14 cellular contexts compared by ENCODE assay signal in the genomic region with DNA sequence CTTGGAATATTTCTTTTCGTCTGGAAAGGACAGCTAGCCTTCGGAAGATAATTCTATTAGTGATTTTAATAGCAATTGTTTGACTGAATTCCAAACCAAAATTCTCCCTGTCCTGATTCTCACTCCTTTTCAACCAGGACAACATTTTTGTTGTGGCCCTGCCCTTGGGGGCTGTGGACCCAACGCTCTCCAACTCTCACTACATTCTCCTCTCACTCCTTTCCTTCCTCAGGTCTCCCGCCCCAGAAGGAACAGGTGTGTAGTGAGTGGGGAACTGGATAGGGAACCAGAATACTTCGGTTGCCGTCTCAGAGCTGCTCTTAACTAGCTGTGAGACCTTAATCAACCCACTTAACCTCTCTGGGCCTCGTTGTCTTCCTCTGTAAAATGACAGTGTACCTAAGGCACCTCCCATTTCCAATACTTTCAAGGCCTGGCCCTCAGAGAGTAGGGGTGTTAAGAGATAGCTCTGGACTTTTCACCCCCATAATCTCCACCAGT. TPM values are rescaled to one million over a fixed set of nuclear protein-coding genes. Genes with fewer than 3 reads are reported as not detected.
DNase-seq lines count a peak whose midpoint lies in the region; TF ChIP-seq lines count a peak whose summit lies in the region.
"Had no signal": no experiment of that assay in that cellular context is flagged by ENCODE, and none has a peak within 500 bp of the region (broad histone marks: within the 10 kb centered on the region; RNA-seq: fewer than 3 reads in every experiment).

No MANE protein-coding gene starts in this region.

- CTCF ChIA-PET in Caco-2 (lab: Charles Lee) = interaction anchor here (0.6 kb wide), 1 partner anchor 209 kb away, joined by 3 read pairs; no protein-coding TSS in a partner anchor
- CTCF ChIA-PET in GM10248 (lab: Yijun Ruan, JAX) = interaction anchor here (1.0 to 2.8 kb wide), 9 partner anchors 8 to 103 kb away, joined by 3 to 13 read pairs (median 4); no protein-coding TSS in a partner anchor

- intact Hi-C loops in Caco-2 (cut with micrococcal nuclease; ENCODE audit: unreplicated experiment) = no loop called here
- intact Hi-C loops in activated T-helper 2 cell treated with anti-CD3 and anti-CD28 coated beads, Interferon-gamma antibody, Interleukin-2, Interleukin-4, amounts not matched to agents 10 μg/mL and 5 μg/mL and 100 μg/mL, durations not matched to agents 14 hours and 24 hours and 36 hours (cut with micrococcal nuclease) = loop anchor here (5.0 kb wide), 1 partner anchor 111 kb away; no protein-coding TSS in a partner anchor

- peaks cover 7% of the 10 kb centered on the region for H3K4me1 Mint-ChIP-seq in Caco-2 (ENCODE audit: low read depth, unreplicated experiment)
- peaks cover 16% of the 10 kb centered on the region for H3K4me1 Mint-ChIP-seq in activated T-helper 2 cell treated with anti-CD3 and anti-CD28 coated beads, Interferon-gamma antibody, Interleukin-2, Interleukin-4, amounts not matched to agents 10 μg/mL and 5 μg/mL and 100 μg/mL, durations not matched to agents 14 hours and 24 hours and 36 hours (ENCODE audit: low read depth)

- H3K27ac Mint-ChIP-seq in Caco-2 (ENCODE audit: unreplicated experiment) = no peak overlapping the region
- H3K27ac Mint-ChIP-seq in activated T-helper 2 cell treated with anti-CD3 and anti-CD28 coated beads, Interferon-gamma antibody, Interleukin-2, Interleukin-4, amounts not matched to agents 10 μg/mL and 5 μg/mL and 100 μg/mL, durations not matched to agents 14 hours and 24 hours and 36 hours = no peak overlapping the region

- H3K27me3 Mint-ChIP-seq in Caco-2 (ENCODE audit: insufficient read depth, unreplicated experiment) = peaks cover 34% of the 10 kb centered on the region
- peaks cover 70% of the 10 kb centered on the region for H3K27me3 Mint-ChIP-seq in activated T-helper 2 cell treated with anti-CD3 and anti-CD28 coated beads, Interferon-gamma antibody, Interleukin-2, Interleukin-4, amounts not matched to agents 10 μg/mL and 5 μg/mL and 100 μg/mL, durations not matched to agents 14 hours and 24 hours and 36 hours (ENCODE audit: low read depth)

- no peak overlapping the region for H3K27ac ChIP-seq in mesodermal cell (ENCODE audit: low read depth, low read length, severe bottlenecking)
- H3K27ac ChIP-seq: 22Rv1, brain microvascular endothelial cell had no signal

- TF ChIP-seq CTCF in Caco-2 (IDR thresholded peaks at IDR 0.05; ENCODE audit: insufficient read depth in 1 of 2, low read depth in 1 of 2, low read length in 1 of 2, severe bottlenecking in 1 of 2, unreplicated experiment in 1 of 2) = no peak
- no peak for TF ChIP-seq CTCF in GM10248 (IDR thresholded peaks at IDR 0.05; ENCODE audit: control extremely low read depth, extremely low read depth, low read depth, missing control alignments)

- WGBS in mesodermal cell (ENCODE audit: insufficient coverage in 2 of 2), 2 experiments = no CpG with 5 or more reads among the region's 7 CpGs

- peaks cover under 1% of the 10 kb centered on the region for H3K9me3 Mint-ChIP-seq in Caco-2 (ENCODE audit: unreplicated experiment)
- H3K9me3 Mint-ChIP-seq in activated T-helper 2 cell treated with anti-CD3 and anti-CD28 coated beads, Interferon-gamma antibody, Interleukin-2, Interleukin-4, amounts not matched to agents 10 μg/mL and 5 μg/mL and 100 μg/mL, durations not matched to agents 14 hours and 24 hours and 36 hours = no peaks in the 10 kb centered on the region

- peaks cover 4% of the 10 kb centered on the region for H3K27me3 ChIP-seq in Caco-2 (replicated peaks; ENCODE audit: control insufficient read depth, insufficient read depth, low read length)

- H3K4me3 ChIP-seq in Caco-2 (ENCODE audit: low read depth, low read length) (no peak overlapping the region), mesodermal cell (ENCODE audit: extremely low read depth, insufficient read depth, low read length, poor library complexity, severe bottlenecking) (peak overlapping the region; percentile 5)

- BruUV-seq in Caco-2 (replicated peaks; lab: Mats Ljungman, UMichigan) = no TSS peak

- peak; percentile 27 for DNase-seq in DMS53 (lab: John Stamatoyannopoulos, UW)
- no peak for DNase-seq in DMS53 treated with DMSO at 0.1 percent for 48 hours (lab: John Stamatoyannopoulos, UW; ENCODE audit: unreplicated experiment)
- DNase-seq in Caco-2 = no peak
- DNase-seq in activated T-helper 2 cell treated with anti-CD3 and anti-CD28 coated beads, Interferon-gamma antibody, Interleukin-2, Interleukin-4, amounts not matched to agents 10 μg/mL and 5 μg/mL and 100 μg/mL, durations not matched to agents 14 hours and 24 hours and 36 hours (ENCODE audit: low spot score) = no peak
- DNase-seq in GM10248 (ENCODE audit: extremely low spot score) = no peak
- DNase-seq in OCI-M2 (lab: John Stamatoyannopoulos, UW; ENCODE audit: unreplicated experiment) = no peak
- DNase-seq in NCI-H1436 (lab: John Stamatoyannopoulos, UW) = no peak
- DNase-seq: brain microvascular endothelial cell had no signal

- H3K36me3 Mint-ChIP-seq in Caco-2 (ENCODE audit: insufficient read depth, unreplicated experiment) = peaks cover 4% of the 10 kb centered on the region
- no peaks in the 10 kb centered on the region for H3K36me3 Mint-ChIP-seq in activated T-helper 2 cell treated with anti-CD3 and anti-CD28 coated beads, Interferon-gamma antibody, Interleukin-2, Interleukin-4, amounts not matched to agents 10 μg/mL and 5 μg/mL and 100 μg/mL, durations not matched to agents 14 hours and 24 hours and 36 hours (ENCODE audit: low read depth)

- peaks cover 5% of the 10 kb centered on the region for H3K4me1 ChIP-seq in Caco-2
- no peaks in the 10 kb centered on the region for H3K4me1 ChIP-seq in mesodermal cell (ENCODE audit: control insufficient read depth, insufficient read depth, low read length, poor library complexity, severe bottlenecking)

- POLR2A ChIA-PET in Caco-2 (lab: Charles Lee) = no interaction called here
- POLR2A ChIA-PET in GM10248 (lab: Yijun Ruan, JAX) = no interaction called here

- no peaks in the 10 kb centered on the region for H3K9me3 ChIP-seq in Caco-2
- no peaks in the 10 kb centered on the region for H3K9me3 ChIP-seq in mesodermal cell (ENCODE audit: control insufficient read depth, low read length)

- H3K4me3 Mint-ChIP-seq in Caco-2 (ENCODE audit: unreplicated experiment) = peak overlapping the region; percentile 50
- peak overlapping the region; percentile 72 for H3K4me3 Mint-ChIP-seq in activated T-helper 2 cell treated with anti-CD3 and anti-CD28 coated beads, Interferon-gamma antibody, Interleukin-2, Interleukin-4, amounts not matched to agents 10 μg/mL and 5 μg/mL and 100 μg/mL, durations not matched to agents 14 hours and 24 hours and 36 hours (ENCODE audit: low read depth)

- no peaks in the 10 kb centered on the region for H3K36me3 ChIP-seq in Caco-2 (ENCODE audit: control insufficient read depth, insufficient read depth, low read length)
- H3K36me3 ChIP-seq in mesodermal cell (ENCODE audit: control insufficient read depth, insufficient read depth, low read length) = no peaks in the 10 kb centered on the region
- H3K36me3 ChIP-seq: brain microvascular endothelial cell had no signal

RNA-seq across cellular contexts. Expression of gene ADD2, which starts 0.6 kb away (rescaled TPM):
- not detected in 2 replicates for total RNA-seq in Caco-2 (2022)
- 3.1 and 3.2 TPM in 2 replicates for total RNA-seq in activated T-helper 2 cell treated with anti-CD3 and anti-CD28 coated beads, Interferon-gamma antibody, Interleukin-2, Interleukin-4, amounts not matched to agents 10 μg/mL and 5 μg/mL and 100 μg/mL, durations not matched to agents 14 hours and 24 hours and 36 hours
- 12.9 TPM for polyA plus RNA-seq in mesodermal cell (2013, experiment 1 of 2)
- polyA plus RNA-seq in mesodermal cell (2013, experiment 2 of 2) = 12.0 TPM

RNA-seq across cellular contexts. Expression of gene FIGLA, which starts 21.8 kb away (rescaled TPM):
- total RNA-seq in Caco-2 (2022) = not detected in 2 replicates
- total RNA-seq in activated T-helper 2 cell treated with anti-CD3 and anti-CD28 coated beads, Interferon-gamma antibody, Interleukin-2, Interleukin-4, amounts not matched to agents 10 μg/mL and 5 μg/mL and 100 μg/mL, durations not matched to agents 14 hours and 24 hours and 36 hours = not detected in 2 replicates
- polyA plus RNA-seq in mesodermal cell (2013, experiment 1 of 2) = not detected
- not detected for polyA plus RNA-seq in mesodermal cell (2013, experiment 2 of 2)
- total RNA-seq: frontal cortex, GM12878, left cardiac atrium, ureter had no signal
- polyA plus RNA-seq: GM12878 had no signal

RNA-seq across cellular contexts. Expression of gene CLEC4F, which starts 51.8 kb away (rescaled TPM):
- 0.16 TPM in 1 of 2 replicates, not detected in the other for total RNA-seq in Caco-2 (2022)
- total RNA-seq in activated T-helper 2 cell treated with anti-CD3 and anti-CD28 coated beads, Interferon-gamma antibody, Interleukin-2, Interleukin-4, amounts not matched to agents 10 μg/mL and 5 μg/mL and 100 μg/mL, durations not matched to agents 14 hours and 24 hours and 36 hours = 0.11 TPM in 1 of 2 replicates, not detected in the other
- polyA plus RNA-seq in mesodermal cell (2013, experiment 1 of 2) = not detected
- not detected for polyA plus RNA-seq in mesodermal cell (2013, experiment 2 of 2)
- total RNA-seq: frontal cortex, GM12878 had no signal
